In the genomic region with DNA sequence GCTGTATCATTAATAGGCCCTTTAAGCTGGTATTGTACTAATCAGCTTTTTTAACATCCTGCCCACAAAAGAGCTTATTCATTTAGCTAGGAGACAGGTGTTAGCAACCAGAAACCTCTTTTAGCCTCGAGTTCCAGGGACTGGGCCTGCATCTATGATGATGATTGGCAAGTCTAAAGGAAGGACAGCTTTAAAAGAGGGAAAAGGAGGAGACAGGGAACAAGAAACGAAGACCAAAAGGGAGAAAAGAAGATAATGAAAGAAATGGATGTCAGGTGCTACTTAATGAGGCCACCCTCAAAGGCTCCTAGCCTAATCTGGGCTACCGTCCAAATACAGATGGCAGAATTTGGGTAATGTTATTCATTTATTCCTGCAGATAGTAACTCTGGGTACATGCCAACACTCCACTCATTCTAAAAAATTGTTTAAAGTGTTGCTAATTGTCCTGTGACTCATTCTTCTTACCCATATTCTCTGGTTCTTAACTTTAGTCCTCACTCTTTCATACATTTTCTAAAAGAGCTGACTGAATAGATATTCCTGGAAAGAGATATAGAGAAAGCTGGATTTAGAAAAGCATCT, we compare ENCODE assay signal across 8 cellular contexts. TPM values are rescaled to one million over a fixed set of nuclear protein-coding genes. Genes with fewer than 3 reads are reported as not detected.
DNase-seq lines count a peak whose midpoint lies in the region; ATAC-seq and TF ChIP-seq lines count a peak whose summit lies in the region.

No MANE protein-coding gene starts in this region.

- no peaks in the 10 kb centered on the region for H3K27me3 ChIP-seq in smooth muscle cell (ENCODE audit: low read depth)

- H3F3A ChIP-seq in smooth muscle cell (ENCODE audit: low read depth) = no peaks in the 10 kb centered on the region

- H3K27ac Mint-ChIP-seq in activated CD4-positive, alpha-beta T cell treated with anti-CD3 and anti-CD28 coated beads for 36 hours = peak overlapping the region; percentile 93

- ATAC-seq in activated CD4-positive, alpha-beta T cell treated with anti-CD3 and anti-CD28 coated beads for 36 hours = peak; percentile 57
- no peak for ATAC-seq in Right ventricle myocardium inferior
- ATAC-seq in HG03460 (IDR thresholded peaks at IDR 0.05; ENCODE audit: unreplicated experiment) = no peak

- peaks cover 13% of the 10 kb centered on the region for H3K4me1 ChIP-seq in smooth muscle cell (ENCODE audit: low read depth)

- H3K36me3 Mint-ChIP-seq in activated CD4-positive, alpha-beta T cell treated with anti-CD3 and anti-CD28 coated beads for 36 hours (ENCODE audit: low read depth) = peaks cover 2% of the 10 kb centered on the region

- 40% methylated on average over 3 of the region's 3 CpGs for WGBS in smooth muscle cell (ENCODE audit: low lambda C conversion rate)

- CTCF ChIA-PET in activated CD4-positive, alpha-beta T cell treated with anti-CD3 and anti-CD28 coated beads for 36 hours (lab: Charles Lee) = interaction anchor here (0.7 to 2.0 kb wide), 9 partner anchors 9 to 151 kb away, joined by 3 to 8 read pairs (median 4); a partner anchor contains a TSS

- peaks cover 50% of the 10 kb centered on the region for H3K79me2 ChIP-seq in smooth muscle cell (ENCODE audit: low read depth)

- no peaks in the 10 kb centered on the region for H3K27me3 Mint-ChIP-seq in activated CD4-positive, alpha-beta T cell treated with anti-CD3 and anti-CD28 coated beads for 36 hours

- no peaks in the 10 kb centered on the region for H3K9me3 ChIP-seq in smooth muscle cell (replicated peaks; ENCODE audit: low read depth)

- H3K36me3 ChIP-seq in smooth muscle cell (ENCODE audit: low read depth) = no peaks in the 10 kb centered on the region

- no peak for TF ChIP-seq CTCF in smooth muscle cell (IDR thresholded peaks at IDR 0.05; ENCODE audit: borderline replicate concordance, insufficient read depth, poor library complexity, severe bottlenecking)

- no peak overlapping the region for H3K9ac ChIP-seq in smooth muscle cell (ENCODE audit: low read depth)

- no peak overlapping the region for H3K4me3 ChIP-seq in smooth muscle cell

- H2AFZ ChIP-seq in smooth muscle cell (ENCODE audit: low read depth) = no peak overlapping the region

- H3K4me3 Mint-ChIP-seq in activated CD4-positive, alpha-beta T cell treated with anti-CD3 and anti-CD28 coated beads for 36 hours = peak overlapping the region; percentile 1

- peaks cover 57% of the 10 kb centered on the region for H4K20me1 ChIP-seq in smooth muscle cell (ENCODE audit: low read depth)

- no peak for DNase-seq in activated CD4-positive, alpha-beta T cell treated with anti-CD3 and anti-CD28 coated beads for 36 hours
- DNase-seq in activated CD4-positive, alpha-beta T cell treated with anti-CD3 and anti-CD28 coated beads, Interleukin-2, amount 50 U/mL, for 4 hours = no peak
- peak; percentile 14 to 75 for DNase-seq in NCI-H524 (lab: John Stamatoyannopoulos, UW)
- peak; percentile 20 for DNase-seq in cerebellar cortex (ENCODE audit: low spot score)
- no peak for DNase-seq in smooth muscle cell (lab: John Stamatoyannopoulos, UW; ENCODE audit: unreplicated experiment)
- DNase-seq in Right ventricle myocardium inferior (ENCODE audit: missing footprints) = no peak
- DNase-seq in ecto neural progenitor cell (ENCODE audit: low spot score) = no peak

- intact Hi-C loops in activated CD4-positive, alpha-beta T cell treated with anti-CD3 and anti-CD28 coated beads for 36 hours (cut with DNase I, micrococcal nuclease) = loop anchor here (1.0 to 5.0 kb wide), 5 partner anchors 8 to 130 kb away; no protein-coding TSS in a partner anchor
- intact Hi-C loops in Right ventricle myocardium inferior (cut with DNase I) = no loop called here

- peak overlapping the region; percentile 58 for H3K4me2 ChIP-seq in smooth muscle cell

- peak overlapping the region; percentile 12 for H3K27ac ChIP-seq in smooth muscle cell (ENCODE audit: low read depth)

- H3K9me3 Mint-ChIP-seq in activated CD4-positive, alpha-beta T cell treated with anti-CD3 and anti-CD28 coated beads for 36 hours (ENCODE audit: low read depth) = no peaks in the 10 kb centered on the region

- POLR2A ChIA-PET in activated CD4-positive, alpha-beta T cell treated with anti-CD3 and anti-CD28 coated beads for 36 hours (lab: Charles Lee) = interaction anchor here (1.7 to 2.0 kb wide), 3 partner anchors 9 to 35 kb away, joined by 7 to 9 read pairs (median 7); a partner anchor contains a TSS

- peaks cover 83% of the 10 kb centered on the region for H3K4me1 Mint-ChIP-seq in activated CD4-positive, alpha-beta T cell treated with anti-CD3 and anti-CD28 coated beads for 36 hours

RNA-seq across cellular contexts. Expression of a gene that starts 18.7 kb away (rescaled TPM):
- 10 to 100 TPM; 19.2 to 22.9 TPM for total RNA-seq in activated CD4-positive, alpha-beta T cell treated with anti-CD3 and anti-CD28 coated beads for 36 hours
- 7.1 and 20.0 TPM in 2 replicates for total RNA-seq in smooth muscle cell
- 5.3 and 7.0 TPM in 2 replicates for polyA plus RNA-seq in smooth muscle cell
- total RNA-seq in Right ventricle myocardium inferior = 11.2 TPM

RNA-seq across cellular contexts. Expression of a gene that starts 37.5 kb away (rescaled TPM):
- total RNA-seq in activated CD4-positive, alpha-beta T cell treated with anti-CD3 and anti-CD28 coated beads for 36 hours = 10 to 100 TPM; 19.9 to 31.8 TPM
- total RNA-seq in smooth muscle cell (1.4 and 1.7 TPM in 2 replicates), Right ventricle myocardium inferior (4.8 TPM)
- 2.0 and 5.5 TPM in 2 replicates for polyA plus RNA-seq in smooth muscle cell

RNA-seq across cellular contexts. Expression of a gene that starts 39.2 kb away (rescaled TPM):
- not detected for total RNA-seq in activated CD4-positive, alpha-beta T cell treated with anti-CD3 and anti-CD28 coated beads for 36 hours
- total RNA-seq in smooth muscle cell = not detected in 2 replicates
- not detected in 2 replicates for polyA plus RNA-seq in smooth muscle cell
- total RNA-seq in Right ventricle myocardium inferior = not detected

RNA-seq across cellular contexts. Expression of a gene that starts 59.9 kb away (rescaled TPM):
- 10 to 100 TPM; 38.1 to 40.6 TPM for total RNA-seq in activated CD4-positive, alpha-beta T cell treated with anti-CD3 and anti-CD28 coated beads for 36 hours
- 4.6 and 10.3 TPM in 2 replicates for total RNA-seq in smooth muscle cell
- 4.9 and 5.6 TPM in 2 replicates for polyA plus RNA-seq in smooth muscle cell
- 3.1 TPM for total RNA-seq in Right ventricle myocardium inferior

Comparison
In these comparisons a context has a peak if more than half of its experiments do, and no peak if none do; other contexts are left out.
1. DNase-seq: peak in NCI-H524 (2 of 2) and cerebellar cortex (single experiment); none in activated CD4-positive, alpha-beta T cell treated with anti-CD3 and anti-CD28 coated beads for 36 hours (single experiment), activated CD4-positive, alpha-beta T cell treated with anti-CD3 and anti-CD28 coated beads, Interleukin-2, amount 50 U/mL, for 4 hours (0 of 2), smooth muscle cell (single experiment), Right ventricle myocardium inferior (single experiment) and ecto neural progenitor cell (single experiment).